In genomic region chr12:52909796-52910195, GRCh38 we compare ENCODE assay signal across 1 cellular context.
TF ChIP-seq lines count a peak whose summit lies in the region.

No MANE protein-coding gene starts in this region.

TF ChIP-seq in H1, 55 proteins besides CTCF, POLR2A, EP300 and RAD21:
- TF ChIP-seq SUZ12 (IDR thresholded peaks at IDR 0.05; ENCODE audit: low read length) (no peak), JUN (IDR thresholded peaks at IDR 0.05; ENCODE audit: low read depth, low read length) (no peak), NRF1 (IDR thresholded peaks at IDR 0.05; ENCODE audit: low read depth, low read length) (no peak), BCL11A (IDR thresholded peaks at IDR 0.05; ENCODE audit: low read depth in 2 of 2, low read length in 2 of 2) (no peak), RXRA (IDR thresholded peaks at IDR 0.05; ENCODE audit: insufficient read depth, low read depth, low read length) (no peak), PHF8 (conservative IDR thresholded peaks at IDR 0.05; ENCODE audit: low read depth, low read length) (no peak), RFX5 (IDR thresholded peaks at IDR 0.05; ENCODE audit: borderline replicate concordance, low read depth, low read length) (no peak), CREB1 (IDR thresholded peaks at IDR 0.05) (no peak), TAF1 (IDR thresholded peaks at IDR 0.05; ENCODE audit: low read depth, low read length) (no peak), SRF (IDR thresholded peaks at IDR 0.05; ENCODE audit: low read depth, low read length) (no peak), CEBPB (IDR thresholded peaks at IDR 0.05; ENCODE audit: low read depth, low read length) (no peak), ZNF274 (IDR thresholded peaks at IDR 0.05; ENCODE audit: borderline replicate concordance, extremely low read depth, low read length) (no peak), ATF3 (IDR thresholded peaks at IDR 0.05; ENCODE audit: insufficient read depth, low read depth, low read length) (no peak), HDAC2 (IDR thresholded peaks at IDR 0.05; ENCODE audit: borderline replicate concordance in 1 of 2, low read depth in 2 of 2, low read length in 2 of 2) (no peak), ATF2 (IDR thresholded peaks at IDR 0.05; ENCODE audit: low read length) (no peak), GABPA (IDR thresholded peaks at IDR 0.05; ENCODE audit: borderline replicate concordance, insufficient read depth, low read length) (no peak), YY1 (IDR thresholded peaks at IDR 0.05; ENCODE audit: low read depth, low read length) (no peak), SIRT6 (IDR thresholded peaks at IDR 0.05; ENCODE audit: low read length) (no peak), RBBP5 (IDR thresholded peaks at IDR 0.05; ENCODE audit: borderline replicate concordance, low read depth, low read length) (no peak)
